Comparison of ENCODE assay signal across 31 cellular contexts in the genomic region with DNA sequence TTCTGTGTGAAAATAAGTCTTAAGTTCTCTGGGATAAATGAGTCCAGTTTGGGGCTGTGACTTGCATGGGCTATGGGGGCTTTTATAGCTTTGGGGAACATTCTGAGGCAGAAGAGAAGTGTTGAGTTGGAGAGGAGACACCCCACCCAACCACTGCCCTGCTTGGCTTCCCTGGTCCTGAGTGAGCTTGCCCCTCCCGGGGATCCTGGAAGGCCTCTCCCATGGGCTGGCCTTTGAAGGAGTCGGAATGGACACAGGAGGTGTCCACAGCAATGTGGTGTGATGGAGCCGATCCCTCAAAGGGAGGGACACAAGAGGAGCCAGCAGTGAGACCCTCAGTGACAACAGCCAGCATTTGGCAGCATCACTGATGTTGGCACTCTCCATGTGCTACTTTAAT.
"Had no signal": no experiment of that assay in that cellular context is flagged by ENCODE, and none has a peak within 500 bp of the region (broad histone marks: within the 10 kb centered on the region; RNA-seq: fewer than 3 reads in every experiment).

No MANE protein-coding gene starts in this region.

- H3K4me1 ChIP-seq: adrenal gland, body of pancreas, breast epithelium, Peyer's patch, SJSA1 had no signal

- H3K4me3 Mint-ChIP-seq: activated CD4-positive, alpha-beta T cell treated with anti-CD3 and anti-CD28 coated beads, Interleukin-2, amount 10 ng/mL, durations not matched to agents 24 days and 14 days; activated CD8-positive, alpha-beta T cell treated with anti-CD3 and anti-CD28 coated beads, Interleukin-2, amount 10 ng/mL, durations not matched to agents 7 days and 5 days; activated T-cell treated with anti-CD3 and anti-CD28 coated beads, Interleukin-2, amount 50 U/mL, for 24 hours; T-helper 1 cell treated with Interleukin-12 subunit alpha and Interleukin-12 subunit beta and Interleukin-4 antibody, amounts not matched to agents 30 μg/mL and 1 μg/mL, for 36 hours; T-helper 2 cell treated with Interferon-gamma antibody and Interleukin-4, amounts not matched to agents 5 μg/mL and 100 μg/mL, for 36 hours had no signal

- H3K27ac Mint-ChIP-seq: activated CD4-positive, alpha-beta T cell treated with anti-CD3 and anti-CD28 coated beads, Interleukin-2, amount 10 ng/mL, durations not matched to agents 24 days and 14 days; activated CD8-positive, alpha-beta T cell treated with anti-CD3 and anti-CD28 coated beads, Interleukin-2, amount 10 ng/mL, durations not matched to agents 7 days and 5 days; activated naive CD4-positive, alpha-beta T cell treated with anti-CD3 and anti-CD28 coated beads, Interleukin-2, amount 50 U/mL, for 72 hours; activated T-cell treated with anti-CD3 and anti-CD28 coated beads, Interleukin-2, amount 50 U/mL, for 24 hours; activated T-helper 2 cell treated with anti-CD3 and anti-CD28 coated beads, Interferon-gamma antibody, Interleukin-2, Interleukin-4, amounts not matched to agents 10 μg/mL and 5 μg/mL and 100 μg/mL, durations not matched to agents 14 hours and 24 hours and 36 hours; T-helper 1 cell treated with Interleukin-12 subunit alpha and Interleukin-12 subunit beta and Interleukin-4 antibody, amounts not matched to agents 30 μg/mL and 1 μg/mL, for 36 hours; T-helper 2 cell treated with Interferon-gamma antibody and Interleukin-4, amounts not matched to agents 5 μg/mL and 100 μg/mL, for 36 hours had no signal

- H3K9me3 ChIP-seq: adrenal gland, Peyer's patch, SJSA1, SK-N-SH had no signal

- H3K27me3 ChIP-seq: adrenal gland, body of pancreas, Peyer's patch, SJSA1 had no signal

- H3K27me3 Mint-ChIP-seq: activated CD4-positive, alpha-beta T cell treated with anti-CD3 and anti-CD28 coated beads, Interleukin-2, amount 10 ng/mL, durations not matched to agents 24 days and 14 days; activated T-cell treated with anti-CD3 and anti-CD28 coated beads, Interleukin-2, amount 50 U/mL, for 24 hours had no signal

- H3K4me1 Mint-ChIP-seq: activated CD4-positive, alpha-beta T cell treated with anti-CD3 and anti-CD28 coated beads, Interleukin-2, amount 10 ng/mL, durations not matched to agents 24 days and 14 days had no signal

- H3K4me3 ChIP-seq: adrenal gland, body of pancreas, breast epithelium, K562, Peyer's patch, SJSA1 had no signal

- H3K36me3 ChIP-seq: adrenal gland, breast epithelium, Peyer's patch, SJSA1 had no signal

- DNase-seq: activated CD4-positive, alpha-beta T cell treated with anti-CD3 and anti-CD28 coated beads, Interleukin-2, amount 10 ng/mL, durations not matched to agents 24 days and 14 days; activated CD4-positive, alpha-beta T cell treated with anti-CD3 and anti-CD28 coated beads, Interleukin-2, amount 50 U/mL, for 4 hours; activated CD8-positive, alpha-beta T cell treated with anti-CD3 and anti-CD28 coated beads, Interleukin-2, amount 10 ng/mL, durations not matched to agents 7 days and 5 days; activated gamma-delta T cell; activated naive CD4-positive, alpha-beta T cell treated with Interleukin-2 at 50 U/mL for 16 hours; activated T-cell treated with anti-CD3 and anti-CD28 coated beads, Interleukin-2, amount 50 U/mL, for 24 hours; body of pancreas; caudate nucleus; NCI-H1092 treated with DMSO at 0.1 percent for 48 hours; NCI-H1417; NCI-H146; NCI-H187; NCI-H2029 treated with DMSO at 0.1 percent for 48 hours; NCI-H2107; NCI-H2171; NCI-H446; NCI-H510A treated with DMSO at 0.1 percent for 48 hours; NCI-H526 treated with DMSO at 0.1 percent for 48 hours; PC-3; RPMI8226; SHP77 treated with DMSO at 0.1 percent for 48 hours; SK-N-SH had no signal

- H3K27ac ChIP-seq: adrenal gland, body of pancreas, breast epithelium, Peyer's patch, SJSA1 had no signal
